Comparison of ENCODE assay signal across 14 cellular contexts in genomic region chr1:59015708-59016107, GRCh38.
DNase-seq lines count a peak whose midpoint lies in the region; ATAC-seq and TF ChIP-seq lines count a peak whose summit lies in the region.
"Had no signal": no experiment of that assay in that cellular context is flagged by ENCODE, and none has a peak within 500 bp of the region (broad histone marks: within the 10 kb centered on the region; RNA-seq: fewer than 3 reads in every experiment).

No MANE protein-coding gene starts in this region.

- DNase-seq in GM23248: peak; percentile 94
- DNase-seq in RPMI7951 (ENCODE audit: low read depth): peak; percentile 67
- peak; percentile 35 for DNase-seq in fibroblast of gingiva (ENCODE audit: low read depth)
- DNase-seq in prostate gland (ENCODE audit: low spot score): peak; percentile 13
- DNase-seq in activated T-cell treated with anti-CD3 and anti-CD28 coated beads, Interleukin-2, amount 50 U/mL, for 4 hours: no peak
- DNase-seq in CD14-positive monocyte (ENCODE audit: low spot score): no peak
- DNase-seq: activated naive CD8-positive, alpha-beta T cell treated with anti-CD3 and anti-CD28 coated beads, Interleukin-2, amount 50 U/mL, for 24 hours; esophagus squamous epithelium; NCI-H2171 had no signal

- H2AFZ ChIP-seq in GM23248: peak overlapping the region; percentile 82

- no peaks in the 10 kb centered on the region for H3K9me3 ChIP-seq in GM23248 (ENCODE audit: low read depth)
- no peaks in the 10 kb centered on the region for H3K9me3 ChIP-seq in prostate gland
- H3K9me3 ChIP-seq: esophagus squamous epithelium, right atrium auricular region had no signal

- H3F3A ChIP-seq in GM23248 (ENCODE audit: insufficient read depth): peaks cover 21% of the 10 kb centered on the region

- no peaks in the 10 kb centered on the region for H3K79me2 ChIP-seq in GM23248 (ENCODE audit: insufficient read depth)

- no peak overlapping the region for H3K4me3 Mint-ChIP-seq in activated T-cell treated with anti-CD3 and anti-CD28 coated beads, Interleukin-2, amount 50 U/mL, for 4 hours
- H3K4me3 Mint-ChIP-seq in CD14-positive monocyte: no peak overlapping the region
- H3K4me3 Mint-ChIP-seq: activated naive CD8-positive, alpha-beta T cell treated with anti-CD3 and anti-CD28 coated beads, Interleukin-2, amount 50 U/mL, for 24 hours had no signal

- H3K4me1 ChIP-seq in GM23248 (ENCODE audit: insufficient read depth) (peaks cover 61% of the 10 kb centered on the region), prostate gland (replicated peaks) (peaks cover 13% of the 10 kb centered on the region)

- in situ Hi-C loops in GM23248 (cut with MboI): no loop called here

- no peaks in the 10 kb centered on the region for H4K20me1 ChIP-seq in GM23248 (ENCODE audit: insufficient read depth)

- no peaks in the 10 kb centered on the region for H3K36me3 Mint-ChIP-seq in activated T-cell treated with anti-CD3 and anti-CD28 coated beads, Interleukin-2, amount 50 U/mL, for 4 hours (ENCODE audit: insufficient read depth)
- H3K36me3 Mint-ChIP-seq in CD14-positive monocyte: no peaks in the 10 kb centered on the region

- no peaks in the 10 kb centered on the region for H3K27me3 ChIP-seq in GM23248 (replicated peaks; ENCODE audit: insufficient read depth)
- H3K27me3 ChIP-seq in prostate gland (replicated peaks; ENCODE audit: insufficient read depth): no peaks in the 10 kb centered on the region
- H3K27me3 ChIP-seq: esophagus squamous epithelium, right atrium auricular region had no signal

- peaks cover 27% of the 10 kb centered on the region for H3K4me1 Mint-ChIP-seq in activated T-cell treated with anti-CD3 and anti-CD28 coated beads, Interleukin-2, amount 50 U/mL, for 4 hours (ENCODE audit: low read depth)
- H3K4me1 Mint-ChIP-seq in CD14-positive monocyte: peaks cover 52% of the 10 kb centered on the region

- 3 to 4% methylated on average over 4 of the region's 4 CpGs for WGBS in GM23248 (ENCODE audit: low coverage in 1 of 2, low lambda C conversion rate in 2 of 2, missing lambda C conversion rate in 2 of 2), 2 experiments
- 38% methylated on average over 4 of the region's 4 CpGs for WGBS in prostate gland

- TF ChIP-seq POLR2A in prostate gland (IDR thresholded peaks at IDR 0.05): no peak

- H3K36me3 ChIP-seq in GM23248 (ENCODE audit: low read depth) (no peaks in the 10 kb centered on the region), prostate gland (no peaks in the 10 kb centered on the region)
- H3K36me3 ChIP-seq: esophagus squamous epithelium, right atrium auricular region had no signal

- H3K27ac ChIP-seq in GM23248 (peak overlapping the region; percentile 63), prostate gland (peak overlapping the region in 1 of 2 donors; percentile 7)
- H3K27ac ChIP-seq: esophagus squamous epithelium, HL-60, right atrium auricular region had no signal

- H3K9me3 Mint-ChIP-seq in activated T-cell treated with anti-CD3 and anti-CD28 coated beads, Interleukin-2, amount 50 U/mL, for 4 hours: peaks cover 3% of the 10 kb centered on the region
- peaks cover 0 to 7% (median 0%) of the 10 kb centered on the region in 7 donors for H3K9me3 Mint-ChIP-seq in CD14-positive monocyte
- H3K9me3 Mint-ChIP-seq: activated naive CD8-positive, alpha-beta T cell treated with anti-CD3 and anti-CD28 coated beads, Interleukin-2, amount 50 U/mL, for 24 hours had no signal

- H3K9me2 ChIP-seq in GM23248 (ENCODE audit: insufficient read depth): no peaks in the 10 kb centered on the region

- H3K27ac Mint-ChIP-seq in CD14-positive monocyte: no peak overlapping the region
- H3K27ac Mint-ChIP-seq: activated naive CD8-positive, alpha-beta T cell treated with anti-CD3 and anti-CD28 coated beads, Interleukin-2, amount 50 U/mL, for 24 hours had no signal

- H3K4me2 ChIP-seq in GM23248 (ENCODE audit: unreplicated experiment): peak overlapping the region; percentile 24

- ATAC-seq in activated T-cell treated with anti-CD3 and anti-CD28 coated beads, Interleukin-2, amount 50 U/mL, for 4 hours: no peak
- ATAC-seq in GM21447 (IDR thresholded peaks at IDR 0.05; ENCODE audit: unreplicated experiment) (no peak), GM21576 (IDR thresholded peaks at IDR 0.05; ENCODE audit: unreplicated experiment) (no peak)
- ATAC-seq: activated naive CD8-positive, alpha-beta T cell treated with anti-CD3 and anti-CD28 coated beads, Interleukin-2, amount 50 U/mL, for 24 hours had no signal

- H3K4me3 ChIP-seq in GM23248 (no peak overlapping the region), prostate gland (no peak overlapping the region)
- H3K4me3 ChIP-seq: esophagus squamous epithelium, lung, right atrium auricular region had no signal

- intact Hi-C loops in prostate gland (cut with DNase I) (no loop called here), CD14-positive monocyte (cut with micrococcal nuclease) (loop anchor here in 1 of 2 donors (5.0 to 10.0 kb wide), 2 partner anchors 131 to 277 kb away; no protein-coding TSS in a partner anchor)

- TF ChIP-seq CTCF in prostate gland (IDR thresholded peaks at IDR 0.05): no peak
- no peak for TF ChIP-seq CTCF in CD14-positive monocyte (IDR thresholded peaks at IDR 0.05)

- H3K9ac ChIP-seq in GM23248: 0 out of 2 replicates have a peak overlapping the region, but pooled peaks have one; percentile 33

- no peaks in the 10 kb centered on the region for H3K27me3 Mint-ChIP-seq in activated T-cell treated with anti-CD3 and anti-CD28 coated beads, Interleukin-2, amount 50 U/mL, for 4 hours (ENCODE audit: low read depth)
- H3K27me3 Mint-ChIP-seq in CD14-positive monocyte (ENCODE audit: low read depth in 3 of 3): peaks cover 2 to 4% (median 3%) of the 10 kb centered on the region in 3 donors
- H3K27me3 Mint-ChIP-seq: activated naive CD8-positive, alpha-beta T cell treated with anti-CD3 and anti-CD28 coated beads, Interleukin-2, amount 50 U/mL, for 24 hours had no signal

Comparison
In these comparisons a context has a peak if more than half of its experiments do, and no peak if none do; other contexts are left out.
1. DNase-seq: peak in GM23248 (single experiment), RPMI7951 (single experiment), fibroblast of gingiva (single experiment) and prostate gland (single experiment); none in activated T-cell treated with anti-CD3 and anti-CD28 coated beads, Interleukin-2, amount 50 U/mL, for 4 hours (single experiment) and CD14-positive monocyte (single experiment).